In genomic region chr9:33932078-33932807, GRCh38 we compare ENCODE assay signal across 15 cellular contexts.
DNase-seq lines count a peak whose midpoint lies in the region; ATAC-seq and TF ChIP-seq lines count a peak whose summit lies in the region.
"Had no signal": no experiment of that assay in that cellular context is flagged by ENCODE, and none has a peak within 500 bp of the region (broad histone marks: within the 10 kb centered on the region; RNA-seq: fewer than 3 reads in every experiment).

No MANE protein-coding gene starts in this region.

- no peaks in the 10 kb centered on the region for H3K36me3 ChIP-seq in neural progenitor cell

- H2AFZ ChIP-seq in neural progenitor cell (replicated peaks), result no peak overlapping the region
- H2AFZ ChIP-seq: PC-9 had no signal

- DNase-seq in Right ventricle myocardium superior (no peak), left cardiac atrium (no peak), amniotic epithelial cell (ENCODE audit: low read depth) (peak; percentile 31), nephron progenitor cell (no peak), neural progenitor cell (ENCODE audit: low spot score) (no peak)
- no peak for DNase-seq in stimulated activated effector memory CD8-positive, alpha-beta T cell treated with anti-CD3 and anti-CD28 coated beads, Interleukin-12 subunit alpha, Interleukin-12 subunit beta, amount 100 ng/mL, for 72 hours (ENCODE audit: low spot score in 2 of 2)
- DNase-seq: HCEC 1CT, NCI-H1092, NCI-H1694, NCI-H2107, PC-9 had no signal

- no peaks in the 10 kb centered on the region for H3K9me3 ChIP-seq in neural progenitor cell (ENCODE audit: low read depth)

- no peak overlapping the region for H3K4me2 ChIP-seq in neural progenitor cell
- H3K4me2 ChIP-seq: PC-9 had no signal

- H3K27me3 ChIP-seq in neural progenitor cell, result no peaks in the 10 kb centered on the region

- ATAC-seq in Right ventricle myocardium superior (ENCODE audit: poor library complexity), result peak; percentile 21
- ATAC-seq in left cardiac atrium, result no peak
- ATAC-seq in stimulated activated effector memory CD8-positive, alpha-beta T cell treated with anti-CD3 and anti-CD28 coated beads, Interleukin-12 subunit alpha, Interleukin-12 subunit beta, amount 100 ng/mL, for 72 hours, result no peak
- no peak for ATAC-seq in GM18907 (IDR thresholded peaks at IDR 0.05; ENCODE audit: unreplicated experiment)
- no peak for ATAC-seq in HG02981 (IDR thresholded peaks at IDR 0.05; ENCODE audit: unreplicated experiment)
- ATAC-seq: K562 had no signal

- H3K4me1 Mint-ChIP-seq in nephron progenitor cell (no peaks in the 10 kb centered on the region), neural progenitor cell (no peaks in the 10 kb centered on the region)
- no peaks in the 10 kb centered on the region for H3K4me1 Mint-ChIP-seq in stimulated activated effector memory CD8-positive, alpha-beta T cell treated with anti-CD3 and anti-CD28 coated beads, Interleukin-12 subunit alpha, Interleukin-12 subunit beta, amount 100 ng/mL, for 72 hours
- H3K4me1 Mint-ChIP-seq: CD14-positive monocyte had no signal

- no peak for TF ChIP-seq CTCF in nephron progenitor cell (IDR thresholded peaks at IDR 0.05)
- TF ChIP-seq CTCF in neural progenitor cell (IDR thresholded peaks at IDR 0.05), result no peak

- H3K4me3 ChIP-seq in neural progenitor cell, result no peak overlapping the region
- H3K4me3 ChIP-seq: K562, PC-9 had no signal

- peak overlapping the region; percentile 88 for H3K27ac Mint-ChIP-seq in nephron progenitor cell
- peak overlapping the region; percentile 3 for H3K27ac Mint-ChIP-seq in stimulated activated effector memory CD8-positive, alpha-beta T cell treated with anti-CD3 and anti-CD28 coated beads, Interleukin-12 subunit alpha, Interleukin-12 subunit beta, amount 100 ng/mL, for 72 hours
- no peak overlapping the region for H3K27ac Mint-ChIP-seq in neural progenitor cell

- H3K4me3 Mint-ChIP-seq in nephron progenitor cell, result no peak overlapping the region
- no peak overlapping the region for H3K4me3 Mint-ChIP-seq in stimulated activated effector memory CD8-positive, alpha-beta T cell treated with anti-CD3 and anti-CD28 coated beads, Interleukin-12 subunit alpha, Interleukin-12 subunit beta, amount 100 ng/mL, for 72 hours
- no peak overlapping the region for H3K4me3 Mint-ChIP-seq in neural progenitor cell
- H3K4me3 Mint-ChIP-seq: CD14-positive monocyte had no signal

- H3K4me1 ChIP-seq in neural progenitor cell, result no peaks in the 10 kb centered on the region

- H3K27ac ChIP-seq in neural progenitor cell, result no peak overlapping the region
- H3K27ac ChIP-seq: PC-9 had no signal

- H3K27me3 Mint-ChIP-seq in nephron progenitor cell (ENCODE audit: low read depth, poor library complexity) (no peaks in the 10 kb centered on the region), neural progenitor cell (ENCODE audit: insufficient read depth, low read depth) (peaks cover 2% of the 10 kb centered on the region)

- no peaks in the 10 kb centered on the region for H4K20me1 ChIP-seq in neural progenitor cell (ENCODE audit: low read depth)

- H3K79me2 ChIP-seq in neural progenitor cell (ENCODE audit: low read depth), result no peaks in the 10 kb centered on the region

- H3K36me3 Mint-ChIP-seq in nephron progenitor cell (ENCODE audit: low read depth) (peaks cover 78% of the 10 kb centered on the region), neural progenitor cell (peaks cover 50% of the 10 kb centered on the region)
- H3K36me3 Mint-ChIP-seq in stimulated activated effector memory CD8-positive, alpha-beta T cell treated with anti-CD3 and anti-CD28 coated beads, Interleukin-12 subunit alpha, Interleukin-12 subunit beta, amount 100 ng/mL, for 72 hours, result peaks cover 95% of the 10 kb centered on the region

- H3F3A ChIP-seq in neural progenitor cell (ENCODE audit: low read depth), result no peaks in the 10 kb centered on the region

- H3K9me3 Mint-ChIP-seq in nephron progenitor cell (no peaks in the 10 kb centered on the region), neural progenitor cell (no peaks in the 10 kb centered on the region)
- no peaks in the 10 kb centered on the region for H3K9me3 Mint-ChIP-seq in stimulated activated effector memory CD8-positive, alpha-beta T cell treated with anti-CD3 and anti-CD28 coated beads, Interleukin-12 subunit alpha, Interleukin-12 subunit beta, amount 100 ng/mL, for 72 hours
- H3K9me3 Mint-ChIP-seq: CD14-positive monocyte had no signal

- no peak overlapping the region for H3K9ac ChIP-seq in neural progenitor cell

- intact Hi-C loops in Right ventricle myocardium superior (cut with DNase I), result no loop called here
- intact Hi-C loops in left cardiac atrium (cut with DNase I), result no loop called here
